In genomic region chr2:98494699-98495098, GRCh38 we compare ENCODE assay signal across 19 cellular contexts.
"Had no signal": no experiment of that assay in that cellular context is flagged by ENCODE, and none has a peak within 500 bp of the region (broad histone marks: within the 10 kb centered on the region; RNA-seq: fewer than 3 reads in every experiment).

No MANE protein-coding gene starts in this region.

- H3K4me3 Mint-ChIP-seq: activated naive CD4-positive, alpha-beta T cell treated with anti-CD3 and anti-CD28 coated beads, Interleukin-2, amount 10 ng/mL, durations not matched to agents 7 days and 5 days; activated naive CD8-positive, alpha-beta T cell treated with anti-CD3 and anti-CD28 coated beads, Interleukin-2, amount 50 U/mL, for 24 hours; dendritic cell treated with granulocyte-macrophage colony-stimulating factor and Interleukin-4, amounts not matched to agents 40 ng/mL and 50 ng/mL, for 4 days had no signal

- DNase-seq: activated CD4-positive, alpha-beta T cell treated with anti-CD3 and anti-CD28 coated beads for 1 hour; activated CD8-positive, alpha-beta memory T cell treated with anti-CD3 and anti-CD28 coated beads for 24 hours; activated gamma-delta T cell; activated naive CD4-positive, alpha-beta T cell treated with anti-CD3 and anti-CD28 coated beads, Interleukin-2, amount 10 ng/mL, durations not matched to agents 7 days and 5 days; activated naive CD8-positive, alpha-beta T cell treated with anti-CD3 and anti-CD28 coated beads, Interleukin-2, amount 50 U/mL, for 24 hours; activated T-cell treated with anti-CD3 and anti-CD28 coated beads, Interleukin-2, amount 50 U/mL, for 1 hour; amygdala; caudate nucleus; effector CD4-positive, alpha-beta T cell; left ventricle myocardium superior; stimulated activated naive CD8-positive, alpha-beta T cell treated with anti-CD3 and anti-CD28 coated beads, Interleukin-15, Interleukin-2, amounts not matched to agents 100 U/mL and 50 U/mL, for 24 hours; T1000; testis; transverse colon had no signal

- H3K9me3 ChIP-seq: right atrium auricular region, testis, transverse colon had no signal

- H3K9me3 Mint-ChIP-seq: dendritic cell treated with granulocyte-macrophage colony-stimulating factor and Interleukin-4, amounts not matched to agents 40 ng/mL and 50 ng/mL, for 4 days had no signal

- ATAC-seq: activated naive CD8-positive, alpha-beta T cell treated with anti-CD3 and anti-CD28 coated beads, Interleukin-2, amount 50 U/mL, for 24 hours; stimulated activated naive CD8-positive, alpha-beta T cell treated with anti-CD3 and anti-CD28 coated beads, Interleukin-15, Interleukin-2, amounts not matched to agents 100 U/mL and 50 U/mL, for 24 hours had no signal

- H3K27me3 Mint-ChIP-seq: activated naive CD4-positive, alpha-beta T cell treated with anti-CD3 and anti-CD28 coated beads, Interleukin-2, amount 10 ng/mL, durations not matched to agents 7 days and 5 days; activated naive CD8-positive, alpha-beta T cell treated with anti-CD3 and anti-CD28 coated beads, Interleukin-2, amount 50 U/mL, for 24 hours; dendritic cell treated with granulocyte-macrophage colony-stimulating factor and Interleukin-4, amounts not matched to agents 40 ng/mL and 50 ng/mL, for 4 days had no signal

- H3K36me3 ChIP-seq: right atrium auricular region, transverse colon had no signal

- H3K27ac ChIP-seq: right atrium auricular region, spleen, testis, transverse colon had no signal

- H3K27me3 ChIP-seq: right atrium auricular region, spleen, testis, transverse colon had no signal

- FAIRE-seq: frontal cortex, islet of Langerhans had no signal

- H3K27ac Mint-ChIP-seq: activated naive CD4-positive, alpha-beta T cell treated with anti-CD3 and anti-CD28 coated beads, Interleukin-2, amount 10 ng/mL, durations not matched to agents 7 days and 5 days; activated naive CD8-positive, alpha-beta T cell treated with anti-CD3 and anti-CD28 coated beads, Interleukin-2, amount 50 U/mL, for 24 hours; dendritic cell treated with granulocyte-macrophage colony-stimulating factor and Interleukin-4, amounts not matched to agents 40 ng/mL and 50 ng/mL, for 4 days had no signal

- H3K4me3 ChIP-seq: right atrium auricular region, spleen, testis, transverse colon had no signal
